In the genomic region with DNA sequence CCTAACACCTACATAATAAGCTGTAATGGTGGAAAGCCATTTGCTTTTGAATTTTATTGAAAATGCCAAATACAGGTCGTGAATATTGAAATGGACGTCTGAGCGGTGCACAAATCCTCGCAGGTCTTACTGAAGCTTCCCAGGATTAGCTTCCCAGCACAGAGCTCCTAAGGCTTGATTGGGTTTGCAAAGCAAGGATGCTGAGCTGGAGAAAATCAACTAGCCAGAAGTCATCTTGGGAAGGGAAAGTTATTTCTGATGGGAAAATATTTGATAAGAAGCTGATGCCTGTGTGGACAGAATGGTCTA, we compare ENCODE assay signal across 2 cellular contexts.
TF ChIP-seq lines count a peak whose summit lies in the region.

No MANE protein-coding gene starts in this region.

TF ChIP-seq in SK-N-SH treated with all-trans-retinoic acid at 6 μM for 48 hours, 23 proteins besides CTCF, POLR2A, EP300 and RAD21 (continued from another document):
- TF ChIP-seq, protein P1, sequence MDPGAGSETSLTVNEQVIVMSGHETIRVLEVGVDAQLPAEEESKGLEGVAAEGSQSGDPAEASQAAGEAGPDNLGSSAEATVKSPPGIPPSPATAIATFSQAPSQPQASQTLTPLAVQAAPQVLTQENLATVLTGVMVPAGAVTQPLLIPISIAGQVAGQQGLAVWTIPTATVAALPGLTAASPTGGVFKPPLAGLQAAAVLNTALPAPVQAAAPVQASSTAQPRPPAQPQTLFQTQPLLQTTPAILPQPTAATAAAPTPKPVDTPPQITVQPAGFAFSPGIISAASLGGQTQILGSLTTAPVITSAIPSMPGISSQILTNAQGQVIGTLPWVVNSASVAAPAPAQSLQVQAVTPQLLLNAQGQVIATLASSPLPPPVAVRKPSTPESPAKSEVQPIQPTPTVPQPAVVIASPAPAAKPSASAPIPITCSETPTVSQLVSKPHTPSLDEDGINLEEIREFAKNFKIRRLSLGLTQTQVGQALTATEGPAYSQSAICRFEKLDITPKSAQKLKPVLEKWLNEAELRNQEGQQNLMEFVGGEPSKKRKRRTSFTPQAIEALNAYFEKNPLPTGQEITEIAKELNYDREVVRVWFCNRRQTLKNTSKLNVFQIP (CRISPR knock-in tag; IDR thresholded peaks at IDR 0.05; ENCODE audit: borderline replicate concordance, low read depth): no peak
- no peak for TF ChIP-seq RARB (CRISPR knock-in tag; IDR thresholded peaks at IDR 0.05)
- TF ChIP-seq PPARA (CRISPR knock-in tag; IDR thresholded peaks at IDR 0.05; ENCODE audit: borderline replicate concordance): no peak
- TF ChIP-seq ZNF70 (CRISPR knock-in tag; IDR thresholded peaks at IDR 0.05): no peak

TF ChIP-seq in SK-N-SH, 30 proteins besides CTCF, POLR2A, EP300 and RAD21 (continued from another document):
- TF ChIP-seq, protein P2, sequence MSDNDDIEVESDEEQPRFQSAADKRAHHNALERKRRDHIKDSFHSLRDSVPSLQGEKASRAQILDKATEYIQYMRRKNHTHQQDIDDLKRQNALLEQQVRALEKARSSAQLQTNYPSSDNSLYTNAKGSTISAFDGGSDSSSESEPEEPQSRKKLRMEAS (IDR thresholded peaks at IDR 0.05; ENCODE audit: low read depth): no peak
- TF ChIP-seq SMC3 (IDR thresholded peaks at IDR 0.05; ENCODE audit: low read depth, low read length) (no peak), GATA2 (CRISPR knock-in tag; IDR thresholded peaks at IDR 0.05) (no peak), NRF1 (IDR thresholded peaks at IDR 0.05; ENCODE audit: low read depth, low read length) (no peak), FOXJ3 (CRISPR knock-in tag; IDR thresholded peaks at IDR 0.05) (no peak), NFIC (IDR thresholded peaks at IDR 0.05; ENCODE audit: borderline replicate concordance) (no peak), CHD2 (IDR thresholded peaks at IDR 0.05; ENCODE audit: low read length, partially characterized antibody) (no peak), GABPA (IDR thresholded peaks at IDR 0.05; ENCODE audit: low read depth) (no peak)
- TF ChIP-seq, protein P3, sequence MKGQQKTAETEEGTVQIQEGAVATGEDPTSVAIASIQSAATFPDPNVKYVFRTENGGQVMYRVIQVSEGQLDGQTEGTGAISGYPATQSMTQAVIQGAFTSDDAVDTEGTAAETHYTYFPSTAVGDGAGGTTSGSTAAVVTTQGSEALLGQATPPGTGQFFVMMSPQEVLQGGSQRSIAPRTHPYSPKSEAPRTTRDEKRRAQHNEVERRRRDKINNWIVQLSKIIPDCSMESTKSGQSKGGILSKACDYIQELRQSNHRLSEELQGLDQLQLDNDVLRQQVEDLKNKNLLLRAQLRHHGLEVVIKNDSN (IDR thresholded peaks at IDR 0.05; ENCODE audit: borderline replicate concordance, low read depth): no peak
- TF ChIP-seq, protein P4, sequence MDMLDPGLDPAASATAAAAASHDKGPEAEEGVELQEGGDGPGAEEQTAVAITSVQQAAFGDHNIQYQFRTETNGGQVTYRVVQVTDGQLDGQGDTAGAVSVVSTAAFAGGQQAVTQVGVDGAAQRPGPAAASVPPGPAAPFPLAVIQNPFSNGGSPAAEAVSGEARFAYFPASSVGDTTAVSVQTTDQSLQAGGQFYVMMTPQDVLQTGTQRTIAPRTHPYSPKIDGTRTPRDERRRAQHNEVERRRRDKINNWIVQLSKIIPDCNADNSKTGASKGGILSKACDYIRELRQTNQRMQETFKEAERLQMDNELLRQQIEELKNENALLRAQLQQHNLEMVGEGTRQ (IDR thresholded peaks at IDR 0.05; ENCODE audit: borderline replicate concordance, low read depth, low read length): no peak
